In genomic region chr10:90858489-90858968, GRCh38 we compare ENCODE assay signal across 8 cellular contexts. TPM values are rescaled to one million over a fixed set of nuclear protein-coding genes. Genes with fewer than 3 reads are reported as not detected.
DNase-seq lines count a peak whose midpoint lies in the region; ATAC-seq and TF ChIP-seq lines count a peak whose summit lies in the region.

No MANE protein-coding gene starts in this region.

- H3K27ac ChIP-seq in RWPE2 (ENCODE audit: poor library complexity, severe bottlenecking) (peak overlapping the region; percentile 96), trophoblast cell (ENCODE audit: low read depth, low read length) (no peak overlapping the region)

- H3K18ac ChIP-seq in trophoblast cell (ENCODE audit: low read length), result no peak overlapping the region

- H2AFZ ChIP-seq in trophoblast cell (ENCODE audit: insufficient read depth, low read length, poor library complexity), result no peak overlapping the region

- H3K36me3 Mint-ChIP-seq in Calu3 (ENCODE audit: insufficient read depth, unreplicated experiment), result peaks cover 5% of the 10 kb centered on the region

- BruUV-seq in Calu3 (replicated peaks; lab: Mats Ljungman, UMichigan), result no TSS peak

- no peak overlapping the region for H2BK120ac ChIP-seq in trophoblast cell (ENCODE audit: insufficient read depth, low read length, poor library complexity)

- H3K27ac Mint-ChIP-seq in Calu3 (ENCODE audit: unreplicated experiment), result no peak overlapping the region

- H2BK12ac ChIP-seq in trophoblast cell (ENCODE audit: low read length), result no peak overlapping the region

- no peak for TF ChIP-seq CTCF in Calu3 (IDR thresholded peaks at IDR 0.05; ENCODE audit: unreplicated experiment)
- TF ChIP-seq CTCF in RWPE2 (IDR thresholded peaks at IDR 0.05; ENCODE audit: poor library complexity, severe bottlenecking), result no peak
- no peak for TF ChIP-seq CTCF in fibroblast of mammary gland (conservative IDR thresholded peaks at IDR 0.05; ENCODE audit: control insufficient read depth, insufficient read depth, low read depth, low read length)
- no peak for TF ChIP-seq CTCF in GM20000 (IDR thresholded peaks at IDR 0.05; ENCODE audit: extremely low read depth, missing control alignments)

- no peak for ATAC-seq in RWPE2 (ENCODE audit: low read depth)

- peak overlapping the region; percentile 68 for H3K4me3 Mint-ChIP-seq in Calu3 (ENCODE audit: low read depth, unreplicated experiment)

- H3K4me3 ChIP-seq in RWPE2 (ENCODE audit: severe bottlenecking) (peak overlapping the region; percentile 71), fibroblast of mammary gland (ENCODE audit: control insufficient read depth, low read depth, low read length) (peak overlapping the region; percentile 61), trophoblast cell (ENCODE audit: low read depth, low read length) (no peak overlapping the region)

- H3K4me2 ChIP-seq in trophoblast cell (ENCODE audit: low read length), result peak overlapping the region; percentile 77

- no peak overlapping the region for H4K91ac ChIP-seq in trophoblast cell (ENCODE audit: low read depth, low read length)

- H3K9ac ChIP-seq in trophoblast cell (ENCODE audit: low read length), result no peak overlapping the region

- no peak overlapping the region for H2AK5ac ChIP-seq in trophoblast cell (ENCODE audit: low read length)

- intact Hi-C loops in Calu3 (cut with micrococcal nuclease; ENCODE audit: unreplicated experiment), result no loop called here

- peaks cover 30% of the 10 kb centered on the region for H3K4me1 ChIP-seq in RWPE2 (ENCODE audit: insufficient read depth, poor library complexity, severe bottlenecking)
- peaks cover 0 to 6% of the 10 kb centered on the region in 2 experiments for H3K4me1 ChIP-seq in trophoblast cell (ENCODE audit: control insufficient read depth in 1 of 2, insufficient read depth in 2 of 2, low read length in 2 of 2)

- no peak overlapping the region for H3K14ac ChIP-seq in trophoblast cell (ENCODE audit: low read length)

- H3K27me3 Mint-ChIP-seq in Calu3 (ENCODE audit: unreplicated experiment), result peaks cover 23% of the 10 kb centered on the region

- H3K4ac ChIP-seq in trophoblast cell (ENCODE audit: low read depth, low read length), result no peak overlapping the region

- H3K4me1 Mint-ChIP-seq in Calu3 (ENCODE audit: low read depth, unreplicated experiment), result no peaks in the 10 kb centered on the region

- H4K12ac ChIP-seq in trophoblast cell (ENCODE audit: low read depth, low read length), result no peak overlapping the region

- no peaks in the 10 kb centered on the region for H3K9me3 Mint-ChIP-seq in Calu3 (ENCODE audit: low read depth, unreplicated experiment)

- H3K23ac ChIP-seq in trophoblast cell (ENCODE audit: low read length), result no peak overlapping the region

- H3K36me3 ChIP-seq in RWPE2 (ENCODE audit: low read depth) (no peaks in the 10 kb centered on the region), trophoblast cell (ENCODE audit: control insufficient read depth in 1 of 2, insufficient read depth in 2 of 2, low read length in 2 of 2) (no peaks in the 10 kb centered on the region)

- H3K79me2 ChIP-seq in trophoblast cell (ENCODE audit: control insufficient read depth, insufficient read depth, low read length, poor library complexity), result peaks cover 2% of the 10 kb centered on the region

- CTCF ChIA-PET in Calu3 (lab: Charles Lee), result interaction anchor here (0.5 kb wide), 1 partner anchor 264 kb away, joined by 3 read pairs; no protein-coding TSS in a partner anchor

- WGBS in trophoblast cell (ENCODE audit: extremely low coverage, insufficient coverage, insufficient read length), result no CpG with 5 or more reads among the region's 9 CpGs

- H3K9me3 ChIP-seq in RWPE2 (ENCODE audit: severe bottlenecking), result no peaks in the 10 kb centered on the region
- no peaks in the 10 kb centered on the region for H3K9me3 ChIP-seq in trophoblast cell (ENCODE audit: insufficient read depth, low read depth, low read length)

- no peak overlapping the region for H2BK5ac ChIP-seq in trophoblast cell (ENCODE audit: low read depth, low read length, poor library complexity)

- no peaks in the 10 kb centered on the region for H3K27me3 ChIP-seq in RWPE2 (ENCODE audit: insufficient read depth, poor library complexity, severe bottlenecking)
- H3K27me3 ChIP-seq in trophoblast cell (ENCODE audit: insufficient read depth, low read length), result peaks cover 11% of the 10 kb centered on the region

- DNase-seq in Calu3 (no peak), RWPE2 (ENCODE audit: low spot score) (no peak), fibroblast of mammary gland (ENCODE audit: low read depth) (no peak), trophoblast cell (no peak), SK-N-DZ (ENCODE audit: low spot score) (no peak), NCI-H2227 (lab: John Stamatoyannopoulos, UW; ENCODE audit: unreplicated experiment) (no peak), GM20000 (ENCODE audit: low spot score) (no peak)
- no peak for DNase-seq in stimulated activated CD4-positive, alpha-beta T cell treated with anti-CD3 and anti-CD28 coated beads, Interleukin-4, amount 100 ng/mL, for 24 hours

- H3K79me1 ChIP-seq in trophoblast cell (ENCODE audit: low read length), result peaks cover 4% of the 10 kb centered on the region

- no peak overlapping the region for H4K8ac ChIP-seq in trophoblast cell (ENCODE audit: low read depth, low read length)

RNA-seq across cellular contexts. Expression of gene HTR7, which starts 0.7 kb away (rescaled TPM):
- 0.12 TPM in 1 of 2 replicates, not detected in the other for total RNA-seq in Calu3 (2022)
- 1.1 and 1.2 TPM in 2 replicates for polyA plus RNA-seq in trophoblast cell (2013)
- polyA plus RNA-seq in SK-N-DZ (2014; cell fraction: cytosol; rRNA removed), result 0.26 and 0.62 TPM in 2 replicates
- 0.11 TPM in 1 of 2 replicates, not detected in the other for polyA plus RNA-seq in SK-N-DZ (2014; cell fraction: nucleus; rRNA removed)

RNA-seq across cellular contexts. Expression of gene RPP30, which starts 13.2 kb away (rescaled TPM):
- total RNA-seq in Calu3 (2022), result 27.3 and 36.6 TPM in 2 replicates
- 48.8 and 50.6 TPM in 2 replicates for polyA plus RNA-seq in trophoblast cell (2013)
- polyA plus RNA-seq in SK-N-DZ (2014; cell fraction: cytosol; rRNA removed), result 87.9 and 96.2 TPM in 2 replicates
- 89.0 and 92.9 TPM in 2 replicates for polyA plus RNA-seq in SK-N-DZ (2014; cell fraction: nucleus; rRNA removed)
